ENCODE assay signal across 34 cellular contexts in the genomic region with DNA sequence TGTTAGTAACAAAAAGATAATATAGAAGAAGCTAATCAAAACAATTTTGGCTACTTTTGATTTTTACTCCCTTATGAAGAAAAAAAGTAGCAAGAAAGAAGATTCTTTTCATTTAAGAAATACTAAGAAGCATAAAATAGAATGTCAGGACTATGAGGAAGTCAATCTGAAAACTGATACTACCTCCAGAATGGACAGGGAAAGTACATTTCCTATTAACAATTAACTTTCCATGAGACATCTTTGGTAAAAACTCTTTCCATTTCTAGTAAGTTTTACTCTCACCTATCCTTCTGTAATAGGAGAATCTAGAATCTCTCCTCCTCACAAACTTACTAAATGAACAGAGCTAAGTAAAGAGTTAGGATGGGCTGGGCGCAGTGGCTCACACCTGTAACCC. TPM values are rescaled to one million over a fixed set of nuclear protein-coding genes. Genes with fewer than 3 reads are reported as not detected.
DNase-seq lines count a peak whose midpoint lies in the region; ATAC-seq and TF ChIP-seq lines count a peak whose summit lies in the region.
"Had no signal": no experiment of that assay in that cellular context is flagged by ENCODE, and none has a peak within 500 bp of the region (broad histone marks: within the 10 kb centered on the region; RNA-seq: fewer than 3 reads in every experiment).

No MANE protein-coding gene starts in this region.

- peak; percentile 56 to 85 for ATAC-seq in stimulated activated naive B cell treated with anti-CD40 and anti-IgM and Interleukin-4, amounts not matched to agents 10 μg/mL and 1 μg/mL and 100 μg/mL, for 72 hours (replicated peaks)
- ATAC-seq: body of pancreas; gastroesophageal sphincter; naive thymus-derived CD8-positive, alpha-beta T cell had no signal

- peak overlapping the region; percentile 49 for H3K4me2 ChIP-seq in OCI-LY3 (ENCODE audit: low read length)
- no peak overlapping the region for H3K4me2 ChIP-seq in GM23248 (ENCODE audit: unreplicated experiment)

- peaks cover 31% of the 10 kb centered on the region for H3F3A ChIP-seq in GM23248 (ENCODE audit: insufficient read depth)

- H3K27me3 Mint-ChIP-seq in activated CD4-positive, alpha-beta T cell treated with anti-CD3 and anti-CD28 coated beads, Interleukin-2, amount 10 ng/mL, durations not matched to agents 24 days and 14 days = no peaks in the 10 kb centered on the region
- no peaks in the 10 kb centered on the region for H3K27me3 Mint-ChIP-seq in chondrocyte (ENCODE audit: low read depth)
- no peaks in the 10 kb centered on the region for H3K27me3 Mint-ChIP-seq in stimulated activated naive B cell treated with anti-CD40 and anti-IgM and Interleukin-4, amounts not matched to agents 10 μg/mL and 1 μg/mL and 100 μg/mL, for 72 hours
- H3K27me3 Mint-ChIP-seq: activated naive CD4-positive, alpha-beta T cell treated with anti-CD3 and anti-CD28 coated beads, Interleukin-2, amount 10 ng/mL, durations not matched to agents 7 days and 5 days; CD4-positive, CD25-positive, alpha-beta regulatory T cell; naive thymus-derived CD8-positive, alpha-beta T cell had no signal

- H3K36me3 ChIP-seq in OCI-LY3 (replicated peaks; ENCODE audit: low read depth, low read length) (peaks cover 3% of the 10 kb centered on the region), GM23248 (ENCODE audit: low read depth) (no peaks in the 10 kb centered on the region)
- H3K36me3 ChIP-seq: adrenal gland, gastroesophageal sphincter had no signal

- H3K9me2 ChIP-seq in GM23248 (ENCODE audit: insufficient read depth) = no peaks in the 10 kb centered on the region

- H3K27ac ChIP-seq in OCI-LY3 (ENCODE audit: low read length) (peak overlapping the region; percentile 32; the same call in 1 of the 2 replicates), GM23248 (no peak overlapping the region)
- H3K27ac ChIP-seq: adrenal gland, gastroesophageal sphincter, RWPE1, suprapubic skin had no signal

- intact Hi-C loops in activated CD4-positive, alpha-beta T cell treated with anti-CD3 and anti-CD28 coated beads, Interleukin-2, amount 10 ng/mL, durations not matched to agents 24 days and 14 days (cut with micrococcal nuclease) = no loop called here

- peak overlapping the region; percentile 30; the same call in 1 of the 2 replicates for H3K4me3 ChIP-seq in OCI-LY3 (ENCODE audit: low read length)
- H3K4me3 ChIP-seq in GM23248 = no peak overlapping the region
- H3K4me3 ChIP-seq: adrenal gland, body of pancreas, gastroesophageal sphincter, skin epidermis, suprapubic skin had no signal

- no peaks in the 10 kb centered on the region for H3K9me3 ChIP-seq in OCI-LY3 (ENCODE audit: insufficient read depth, low read length)
- no peaks in the 10 kb centered on the region for H3K9me3 ChIP-seq in GM23248 (ENCODE audit: low read depth)
- H3K9me3 ChIP-seq: adrenal gland, body of pancreas, gastroesophageal sphincter, suprapubic skin had no signal

- H3K9me3 Mint-ChIP-seq in activated CD4-positive, alpha-beta T cell treated with anti-CD3 and anti-CD28 coated beads, Interleukin-2, amount 10 ng/mL, durations not matched to agents 24 days and 14 days = no peaks in the 10 kb centered on the region
- H3K9me3 Mint-ChIP-seq in chondrocyte (ENCODE audit: low read depth) = no peaks in the 10 kb centered on the region
- H3K9me3 Mint-ChIP-seq in stimulated activated naive B cell treated with anti-CD40 and anti-IgM and Interleukin-4, amounts not matched to agents 10 μg/mL and 1 μg/mL and 100 μg/mL, for 72 hours = no peaks in the 10 kb centered on the region
- H3K9me3 Mint-ChIP-seq: activated naive CD4-positive, alpha-beta T cell treated with anti-CD3 and anti-CD28 coated beads, Interleukin-2, amount 10 ng/mL, durations not matched to agents 7 days and 5 days; CD4-positive, CD25-positive, alpha-beta regulatory T cell; naive thymus-derived CD8-positive, alpha-beta T cell had no signal

- TF ChIP-seq CTCF in OCI-LY3 (IDR thresholded peaks at IDR 0.05; ENCODE audit: low read depth, low read length) = no peak
- no peak for TF ChIP-seq CTCF in chondrocyte (IDR thresholded peaks at IDR 0.05)

- H3K27me3 ChIP-seq in OCI-LY3 (ENCODE audit: low read depth, low read length) (no peaks in the 10 kb centered on the region), GM23248 (replicated peaks; ENCODE audit: insufficient read depth) (no peaks in the 10 kb centered on the region)
- H3K27me3 ChIP-seq: adrenal gland, body of pancreas, gastroesophageal sphincter, suprapubic skin had no signal

- H3K36me3 Mint-ChIP-seq in activated CD4-positive, alpha-beta T cell treated with anti-CD3 and anti-CD28 coated beads, Interleukin-2, amount 10 ng/mL, durations not matched to agents 24 days and 14 days (ENCODE audit: low read depth) = peaks cover 12% of the 10 kb centered on the region
- H3K36me3 Mint-ChIP-seq in chondrocyte (ENCODE audit: low read depth) = no peaks in the 10 kb centered on the region
- peaks cover 7 to 22% of the 10 kb centered on the region in 2 donors for H3K36me3 Mint-ChIP-seq in stimulated activated naive B cell treated with anti-CD40 and anti-IgM and Interleukin-4, amounts not matched to agents 10 μg/mL and 1 μg/mL and 100 μg/mL, for 72 hours

- H3K4me1 Mint-ChIP-seq in activated CD4-positive, alpha-beta T cell treated with anti-CD3 and anti-CD28 coated beads, Interleukin-2, amount 10 ng/mL, durations not matched to agents 24 days and 14 days = peaks cover 21% of the 10 kb centered on the region
- H3K4me1 Mint-ChIP-seq in chondrocyte (ENCODE audit: low read depth) = peaks cover 51% of the 10 kb centered on the region
- peaks cover 10 to 22% of the 10 kb centered on the region in 2 donors for H3K4me1 Mint-ChIP-seq in stimulated activated naive B cell treated with anti-CD40 and anti-IgM and Interleukin-4, amounts not matched to agents 10 μg/mL and 1 μg/mL and 100 μg/mL, for 72 hours

- no peak overlapping the region for H3K4me3 Mint-ChIP-seq in activated CD4-positive, alpha-beta T cell treated with anti-CD3 and anti-CD28 coated beads, Interleukin-2, amount 10 ng/mL, durations not matched to agents 24 days and 14 days
- H3K4me3 Mint-ChIP-seq in chondrocyte (ENCODE audit: unreplicated experiment) = no peak overlapping the region
- peak overlapping the region; percentile 48 to 59 for H3K4me3 Mint-ChIP-seq in stimulated activated naive B cell treated with anti-CD40 and anti-IgM and Interleukin-4, amounts not matched to agents 10 μg/mL and 1 μg/mL and 100 μg/mL, for 72 hours
- H3K4me3 Mint-ChIP-seq: activated naive CD4-positive, alpha-beta T cell treated with anti-CD3 and anti-CD28 coated beads, Interleukin-2, amount 10 ng/mL, durations not matched to agents 7 days and 5 days; CD4-positive, CD25-positive, alpha-beta regulatory T cell; naive thymus-derived CD8-positive, alpha-beta T cell had no signal

- in situ Hi-C loops in GM23248 (cut with MboI) = no loop called here

- H2AFZ ChIP-seq in OCI-LY3 (ENCODE audit: low read depth, low read length) = no peak overlapping the region
- no peak overlapping the region for H2AFZ ChIP-seq in GM23248

- H3K79me2 ChIP-seq in OCI-LY3 (ENCODE audit: low read length) (no peaks in the 10 kb centered on the region), GM23248 (ENCODE audit: insufficient read depth) (peaks cover 34% of the 10 kb centered on the region; the same call in 1 of the 2 replicates)

- H4K20me1 ChIP-seq in OCI-LY3 (ENCODE audit: insufficient read depth, low read length) (no peaks in the 10 kb centered on the region), GM23248 (ENCODE audit: insufficient read depth) (no peaks in the 10 kb centered on the region)

- H3K27ac Mint-ChIP-seq in activated CD4-positive, alpha-beta T cell treated with anti-CD3 and anti-CD28 coated beads, Interleukin-2, amount 10 ng/mL, durations not matched to agents 24 days and 14 days = peak overlapping the region; percentile 34
- H3K27ac Mint-ChIP-seq in chondrocyte (ENCODE audit: unreplicated experiment) = peak overlapping the region; percentile 79
- H3K27ac Mint-ChIP-seq in stimulated activated naive B cell treated with anti-CD40 and anti-IgM and Interleukin-4, amounts not matched to agents 10 μg/mL and 1 μg/mL and 100 μg/mL, for 72 hours = peak overlapping the region; percentile 81
- H3K27ac Mint-ChIP-seq: activated naive CD4-positive, alpha-beta T cell treated with anti-CD3 and anti-CD28 coated beads, Interleukin-2, amount 10 ng/mL, durations not matched to agents 7 days and 5 days; CD4-positive, CD25-positive, alpha-beta regulatory T cell had no signal

- H3K4me1 ChIP-seq in OCI-LY3 (ENCODE audit: low read length) (peaks cover 16% of the 10 kb centered on the region), GM23248 (ENCODE audit: insufficient read depth) (peaks cover 30% of the 10 kb centered on the region)

- no peak for DNase-seq in activated CD4-positive, alpha-beta T cell treated with anti-CD3 and anti-CD28 coated beads, Interleukin-2, amount 10 ng/mL, durations not matched to agents 24 days and 14 days
- no peak for DNase-seq in activated CD4-positive, alpha-beta T cell treated with anti-CD3 and anti-CD28 coated beads for 4 hours
- DNase-seq in chondrocyte (ENCODE audit: low spot score) = no peak
- DNase-seq in stimulated activated naive B cell treated with anti-CD40 and anti-IgM and Interleukin-4, amounts not matched to agents 10 μg/mL and 1 μg/mL and 100 μg/mL, for 72 hours = no peak
- no peak for DNase-seq in activated effector memory CD4-positive, alpha-beta T cell treated with anti-CD3 and anti-CD28 coated beads, Interleukin-2, amount 50 U/mL, for 16 hours
- DNase-seq in GM23248 = no peak
- DNase-seq in T-helper 9 cell = no peak
- DNase-seq: activated CD4-positive, alpha-beta T cell treated with anti-CD3 and anti-CD28 coated beads, Interleukin-2, amount 50 U/mL, for 48 hours; activated naive CD4-positive, alpha-beta T cell treated with anti-CD3 and anti-CD28 coated beads, Interleukin-2, amount 10 ng/mL, durations not matched to agents 7 days and 5 days; adrenal gland; AML-193; body of pancreas; CD4-positive, CD25-positive, alpha-beta regulatory T cell; DND-41; GF-D8; IMR-90; naive thymus-derived CD8-positive, alpha-beta T cell; NCI-H1694; NCI-H510A; stimulated activated naive CD4-positive, alpha-beta T cell treated with Interleukin-2 at 50 U/mL for 16 hours had no signal

- WGBS in GM23248 (ENCODE audit: low coverage in 1 of 2, low lambda C conversion rate in 2 of 2, missing lambda C conversion rate in 2 of 2), 2 experiments = 90 to 100% methylated on average over 1 of the region's 1 CpG

- H3K9ac ChIP-seq in OCI-LY3 (ENCODE audit: low read length) (no peak overlapping the region), GM23248 (no peak overlapping the region)

RNA-seq across cellular contexts. Expression of gene NPFF, which starts 51.3 kb away (rescaled TPM):
- total RNA-seq in activated CD4-positive, alpha-beta T cell treated with anti-CD3 and anti-CD28 coated beads, Interleukin-2, amount 10 ng/mL, durations not matched to agents 24 days and 14 days = 0.57 TPM in 1 of 2 replicates, not detected in the other
- 0.92 TPM in 1 of 3 replicates, not detected in the others for total RNA-seq in chondrocyte
- total RNA-seq in GM23248 (2014; rRNA removed; shearing (Covaris generic)) = not detected in 2 replicates
- not detected in 2 replicates for polyA plus RNA-seq in GM23248 (2016; fragmentation: Nextera tagmentation; extraction: Ambion mirVana)
- total RNA-seq: A172; adrenal gland; body of pancreas; CD4-positive, CD25-positive, alpha-beta regulatory T cell; endothelial cell of umbilical vein; gastroesophageal sphincter; IMR-90; kidney epithelial cell; lower leg skin; naive thymus-derived CD8-positive, alpha-beta T cell; OCI-LY7; omental fat pad; SK-MEL-5; suprapubic skin; T-helper 1 cell treated with Interleukin-12 subunit alpha and Interleukin-12 subunit beta and Interleukin-4 antibody, amounts not matched to agents 30 ng/mL and 1 ng/mL, for 36 hours; urinary bladder had no signal
- polyA plus RNA-seq: CD4-positive, CD25-positive, alpha-beta regulatory T cell; endothelial cell of umbilical vein; IMR-90; naive thymus-derived CD8-positive, alpha-beta T cell; urinary bladder had no signal

RNA-seq across cellular contexts. Expression of gene TARBP2, which starts 57.5 kb away (rescaled TPM):
- 49.7 and 52.2 TPM in 2 replicates for total RNA-seq in activated CD4-positive, alpha-beta T cell treated with anti-CD3 and anti-CD28 coated beads, Interleukin-2, amount 10 ng/mL, durations not matched to agents 24 days and 14 days
- 23.5 to 34.0 TPM (median 24.1 TPM) in 3 replicates for total RNA-seq in chondrocyte
- total RNA-seq in GM23248 (2014; rRNA removed; shearing (Covaris generic)) = 40.1 and 54.1 TPM in 2 replicates
- polyA plus RNA-seq in GM23248 (2016; fragmentation: Nextera tagmentation; extraction: Ambion mirVana) = 32.1 and 36.0 TPM in 2 replicates

RNA-seq across cellular contexts. Expression of gene MAP3K12, which starts 59.4 kb away (rescaled TPM):
- total RNA-seq in activated CD4-positive, alpha-beta T cell treated with anti-CD3 and anti-CD28 coated beads, Interleukin-2, amount 10 ng/mL, durations not matched to agents 24 days and 14 days = 13.5 and 15.3 TPM in 2 replicates
- total RNA-seq in chondrocyte = 25.5 to 30.6 TPM (median 26.9 TPM) in 3 replicates
- total RNA-seq in GM23248 (2014; rRNA removed; shearing (Covaris generic)) = 36.5 and 37.4 TPM in 2 replicates
- polyA plus RNA-seq in GM23248 (2016; fragmentation: Nextera tagmentation; extraction: Ambion mirVana) = 8.7 and 10.4 TPM in 2 replicates

Comparison
In these comparisons a context has a peak if more than half of its experiments do, and no peak if none do; other contexts are left out.
1. H3K4me3 Mint-ChIP-seq: peak in stimulated activated naive B cell treated with anti-CD40 and anti-IgM and Interleukin-4, amounts not matched to agents 10 μg/mL and 1 μg/mL and 100 μg/mL, for 72 hours (2 of 2); none in activated CD4-positive, alpha-beta T cell treated with anti-CD3 and anti-CD28 coated beads, Interleukin-2, amount 10 ng/mL, durations not matched to agents 24 days and 14 days (single experiment) and chondrocyte (single experiment).
2. Peak in every context shown above with its lines, with median percentiles within 50 percentile points of each other: H3K27ac Mint-ChIP-seq.